In the genomic region with DNA sequence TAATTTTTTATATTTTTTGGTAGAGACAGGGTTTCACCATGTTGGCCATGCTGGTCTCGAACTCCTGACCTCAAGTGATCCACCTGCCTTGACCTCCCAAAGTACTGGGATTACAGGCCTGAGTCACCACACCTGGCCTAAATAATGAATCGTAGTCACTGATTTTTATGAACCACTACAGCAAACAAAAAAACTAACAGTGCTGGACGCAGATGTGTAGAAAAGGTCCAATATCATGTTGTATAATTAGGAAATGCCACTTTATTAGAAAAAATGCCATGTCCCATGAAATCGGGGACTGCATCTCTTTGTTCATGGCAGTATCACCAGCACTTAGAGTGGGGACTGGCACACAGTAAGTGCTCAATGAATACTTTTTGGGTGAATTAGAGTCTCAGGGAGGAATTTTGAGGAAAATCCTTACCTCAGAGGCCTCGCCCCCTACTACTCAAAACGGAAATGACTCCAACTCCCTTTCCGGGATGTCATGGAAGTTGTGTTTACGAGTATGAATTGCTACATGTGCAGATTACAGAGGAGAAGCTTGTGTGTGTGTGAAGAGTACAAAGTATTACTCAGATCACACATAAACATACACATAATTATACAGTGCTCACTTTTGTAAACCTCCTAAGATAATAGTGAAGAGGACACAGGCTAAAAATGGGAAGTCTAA, we compare ENCODE assay signal across 22 cellular contexts. TPM values are rescaled to one million over a fixed set of nuclear protein-coding genes. Genes with fewer than 3 reads are reported as not detected.
DNase-seq lines count a peak whose midpoint lies in the region; ATAC-seq, FAIRE-seq and TF ChIP-seq lines count a peak whose summit lies in the region.
"Had no signal": no experiment of that assay in that cellular context is flagged by ENCODE, and none has a peak within 500 bp of the region (broad histone marks: within the 10 kb centered on the region; RNA-seq: fewer than 3 reads in every experiment).

No MANE protein-coding gene starts in this region.

- dilution Hi-C loops in endothelial cell of umbilical vein (cut with MboI; ENCODE audit: extremely low pct_ligation_motif_present, low sequenced_read_pairs) = no loop called here

- no peak overlapping the region for H3K4me3 Mint-ChIP-seq in MCF 10A (ENCODE audit: unreplicated experiment)
- H3K4me3 Mint-ChIP-seq in T-helper 17 cell = no peak overlapping the region
- H3K4me3 Mint-ChIP-seq: activated B cell treated with CpG ODN at 0.5 μM for 24 hours had no signal

- H4K20me1 ChIP-seq in endothelial cell of umbilical vein (replicated peaks; ENCODE audit: control insufficient read depth, extremely low read depth, insufficient read depth, low read length) = no peaks in the 10 kb centered on the region

- H3K27me3 Mint-ChIP-seq in MCF 10A (ENCODE audit: insufficient read depth, unreplicated experiment) (no peaks in the 10 kb centered on the region), T-helper 17 cell (no peaks in the 10 kb centered on the region)
- H3K27me3 Mint-ChIP-seq: activated B cell treated with CpG ODN at 0.5 μM for 24 hours had no signal

- TF ChIP-seq POLR2A in breast epithelium (IDR thresholded peaks at IDR 0.05) (no peak), endothelial cell of umbilical vein (IDR thresholded peaks at IDR 0.05; ENCODE audit: low read depth, low read length) (no peak)

- H3K9me3 ChIP-seq in breast epithelium (no peaks in the 10 kb centered on the region), endothelial cell of umbilical vein (replicated peaks; ENCODE audit: control insufficient read depth, insufficient read depth, low read length) (no peaks in the 10 kb centered on the region), lower lobe of right lung (no peaks in the 10 kb centered on the region), tibial artery (no peaks in the 10 kb centered on the region), T-helper 17 cell (ENCODE audit: control insufficient read depth, low read length, poor library complexity, severe bottlenecking) (no peaks in the 10 kb centered on the region)

- peak; percentile 87 for FAIRE-seq in endothelial cell of umbilical vein (lab: Jason Lieb, UNC)
- FAIRE-seq: colon, GM19239 had no signal

- H3K9me1 ChIP-seq in endothelial cell of umbilical vein (replicated peaks; ENCODE audit: control insufficient read depth, extremely low read depth, insufficient read depth, low read length) = no peaks in the 10 kb centered on the region

- no peak overlapping the region for H3K4me3 ChIP-seq in breast epithelium
- H3K4me3 ChIP-seq in endothelial cell of umbilical vein (replicated peaks in 1 of 3; ENCODE audit: insufficient read depth in 1 of 3, low read depth in 1 of 3, low read length in 3 of 3) = no peak overlapping the region
- no peak overlapping the region for H3K4me3 ChIP-seq in lower lobe of right lung
- no peak overlapping the region for H3K4me3 ChIP-seq in tibial artery
- H3K4me3 ChIP-seq: skin epidermis had no signal

- H2AFZ ChIP-seq in endothelial cell of umbilical vein (ENCODE audit: low read depth, low read length) = no peak overlapping the region

- CTCF ChIA-PET in MCF 10A (lab: Yijun Ruan, JAX) (interaction anchor here (0.6 to 1.1 kb wide), 2 partner anchors 57 to 127 kb away, joined by 3 read pairs; no protein-coding TSS in a partner anchor), endothelial cell of umbilical vein (lab: Charles Lee) (interaction anchor here (0.6 to 1.5 kb wide), 7 partner anchors 8 to 82 kb away, joined by 3 to 4 read pairs (median 3); partner anchors contain the start of gene FAM50B)

- DNase-seq in MCF 10A (ENCODE audit: unreplicated experiment) (peak; percentile 37), breast epithelium (ENCODE audit: low spot score in 2 of 2) (no peak), endothelial cell of umbilical vein (ENCODE audit: low read depth, low spot score) (peak; percentile 79), lower lobe of right lung (no peak), tibial artery (no peak), T-helper 17 cell (no peak), NCI-H2196 (lab: John Stamatoyannopoulos, UW; ENCODE audit: unreplicated experiment) (no peak), NCI-H2227 treated with DMSO at 0.1 percent for 48 hours (lab: John Stamatoyannopoulos, UW) (no peak)
- DNase-seq: activated B cell treated with CpG ODN at 0.5 μM for 24 hours, DMS53, erythroblast, hypothalamus, kidney glomerular epithelial cell, NCI-H1048, NCI-H2171, T-helper 2 cell had no signal

- H3K36me3 ChIP-seq in breast epithelium (no peaks in the 10 kb centered on the region), endothelial cell of umbilical vein (ENCODE audit: control insufficient read depth in 2 of 2, extremely low read depth in 1 of 2, insufficient read depth in 2 of 2, low read length in 2 of 2) (no peaks in the 10 kb centered on the region), lower lobe of right lung (no peaks in the 10 kb centered on the region), tibial artery (no peaks in the 10 kb centered on the region)

- H3K27ac ChIP-seq in breast epithelium = no peak overlapping the region
- peak overlapping the region; percentile 96 for H3K27ac ChIP-seq in endothelial cell of umbilical vein (ENCODE audit: insufficient read depth, low read depth, low read length)
- peak overlapping the region; percentile 39 for H3K27ac ChIP-seq in lower lobe of right lung
- H3K27ac ChIP-seq in tibial artery = peak overlapping the region; percentile 77 to 81
- H3K27ac ChIP-seq: 22Rv1, C4-2B had no signal

- ATAC-seq in lower lobe of right lung (no peak), T-helper 17 cell (no peak)
- ATAC-seq: Right ventricle myocardium inferior had no signal

- H3K4me1 ChIP-seq in breast epithelium = no peaks in the 10 kb centered on the region
- peaks cover 51% of the 10 kb centered on the region for H3K4me1 ChIP-seq in endothelial cell of umbilical vein (ENCODE audit: control insufficient read depth, extremely low read depth, insufficient read depth, low read length)
- peaks cover 7% of the 10 kb centered on the region for H3K4me1 ChIP-seq in lower lobe of right lung
- peaks cover 0 to 96% (median 48%) of the 10 kb centered on the region in 4 donors for H3K4me1 ChIP-seq in tibial artery

- H3K9me3 Mint-ChIP-seq in MCF 10A (ENCODE audit: unreplicated experiment) = no peaks in the 10 kb centered on the region
- H3K9me3 Mint-ChIP-seq: activated B cell treated with CpG ODN at 0.5 μM for 24 hours had no signal

- H3K4me2 ChIP-seq in endothelial cell of umbilical vein (ENCODE audit: insufficient read depth, low read length) = peak overlapping the region; percentile 15

- H3K27me3 ChIP-seq in breast epithelium = no peaks in the 10 kb centered on the region
- no peaks in the 10 kb centered on the region for H3K27me3 ChIP-seq in endothelial cell of umbilical vein (ENCODE audit: control insufficient read depth in 2 of 2, insufficient read depth in 2 of 2, low read length in 2 of 2)
- H3K27me3 ChIP-seq in lower lobe of right lung (ENCODE audit: low read depth) = no peaks in the 10 kb centered on the region
- H3K27me3 ChIP-seq in tibial artery = no peaks in the 10 kb centered on the region

- H3K4me1 Mint-ChIP-seq in MCF 10A (ENCODE audit: insufficient read depth, unreplicated experiment) (peaks cover 31% of the 10 kb centered on the region), T-helper 17 cell (peaks cover 2% of the 10 kb centered on the region)

- H3K79me2 ChIP-seq in endothelial cell of umbilical vein (ENCODE audit: control insufficient read depth, insufficient read depth, low read length) = no peaks in the 10 kb centered on the region

- BruUV-seq in MCF 10A (replicated peaks; lab: Mats Ljungman, UMichigan) (no TSS peak), endothelial cell of umbilical vein (replicated peaks; lab: Mats Ljungman, UMichigan) (TSS peak; percentile 91)

- no peak overlapping the region for H3K27ac Mint-ChIP-seq in MCF 10A (ENCODE audit: low read depth, unreplicated experiment)
- no peak overlapping the region for H3K27ac Mint-ChIP-seq in T-helper 17 cell

- no peak for TF ChIP-seq CTCF in MCF 10A (IDR thresholded peaks at IDR 0.05; ENCODE audit: unreplicated experiment)
- no peak for TF ChIP-seq CTCF in breast epithelium (IDR thresholded peaks at IDR 0.05)
- no peak for TF ChIP-seq CTCF in endothelial cell of umbilical vein (IDR thresholded peaks at IDR 0.05; ENCODE audit: extremely low read depth in 1 of 2, insufficient read depth in 1 of 2, low read depth in 1 of 2, low read length in 2 of 2)
- TF ChIP-seq CTCF in lower lobe of right lung (IDR thresholded peaks at IDR 0.05) = no peak
- no peak for TF ChIP-seq CTCF in tibial artery (IDR thresholded peaks at IDR 0.05)

- peak overlapping the region; percentile 71 for H3K9ac ChIP-seq in endothelial cell of umbilical vein (replicated peaks; ENCODE audit: extremely low read depth, insufficient read depth, low read length)

- intact Hi-C loops in MCF 10A (cut with micrococcal nuclease) (no loop called here), breast epithelium (cut with DNase I; ENCODE audit: low total_unique reads) (no loop called here), endothelial cell of umbilical vein (cut with micrococcal nuclease) (loop anchor here (1.0 kb wide), 2 partner anchors 8 to 21 kb away; no protein-coding TSS in a partner anchor), lower lobe of right lung (cut with DNase I) (no loop called here), tibial artery (cut with DNase I; ENCODE audit: low total_unique reads) (loop anchor here (5.0 kb wide), 1 partner anchor 53 kb away; the partner anchor contains the start of gene PXDC1)

- POLR2A ChIA-PET in MCF 10A (lab: Yijun Ruan, JAX) (interaction anchor here (0.7 to 2.6 kb wide), 5 partner anchors 43 to 213 kb away, joined by 3 to 22 read pairs (median 5); partner anchors contain the start of gene FAM50B), endothelial cell of umbilical vein (lab: Charles Lee) (interaction anchor here (2.6 kb wide), 1 partner anchor 21 kb away, joined by 9 read pairs; no protein-coding TSS in a partner anchor)

- no peaks in the 10 kb centered on the region for H3K36me3 Mint-ChIP-seq in MCF 10A (ENCODE audit: insufficient read depth, unreplicated experiment)
- H3K36me3 Mint-ChIP-seq in T-helper 17 cell (ENCODE audit: low read depth) = no peaks in the 10 kb centered on the region

RNA-seq across cellular contexts. Expression of gene FAM50B, which starts 43.6 kb away (rescaled TPM):
- 4.0 and 4.3 TPM in 2 replicates for total RNA-seq in MCF 10A (2022)
- 10 to 100 TPM in 1 of 3 donors, 1 to 10 TPM in 2; 8.8 to 17.0 (median 9.3) TPM for total RNA-seq in breast epithelium
- total RNA-seq in endothelial cell of umbilical vein = 10.0 and 10.4 TPM in 2 replicates
- 13.9 and 14.1 TPM in 2 replicates for polyA plus RNA-seq in endothelial cell of umbilical vein
- polyA plus RNA-seq in endothelial cell of umbilical vein (2011; cell fraction: cytosol; rRNA removed) = 7.9 and 9.2 TPM in 2 replicates
- polyA plus RNA-seq in endothelial cell of umbilical vein (2011; cell fraction: nucleus; rRNA removed) = 4.6 and 5.2 TPM in 2 replicates
- 8.7 TPM in 2 replicates for polyA plus RNA-seq in endothelial cell of umbilical vein (2012)
- polyA minus RNA-seq in endothelial cell of umbilical vein = 4.6 TPM in 2 replicates
- polyA minus RNA-seq in endothelial cell of umbilical vein (2011; cell fraction: cytosol; rRNA and poly(A)+ RNA removed) = 4.3 TPM
- 0.87 and 2.1 TPM in 2 replicates for polyA minus RNA-seq in endothelial cell of umbilical vein (2011; cell fraction: nucleus; rRNA and poly(A)+ RNA removed)
- total RNA-seq in lower lobe of right lung = 10.6 TPM
- 1 to 10 TPM; 5.0 to 5.1 TPM for total RNA-seq in T-helper 17 cell

RNA-seq across cellular contexts. Expression of gene PXDC1, which starts 54.1 kb away (rescaled TPM):
- 48.1 and 51.4 TPM in 2 replicates for total RNA-seq in MCF 10A (2022)
- 100 to 1,000 TPM in 1 of 3 donors, 10 to 100 TPM in 2; 86.2 to 122 (median 88.0) TPM for total RNA-seq in breast epithelium
- total RNA-seq in endothelial cell of umbilical vein = 119 and 121 TPM in 2 replicates
- 60.9 and 65.2 TPM in 2 replicates for polyA plus RNA-seq in endothelial cell of umbilical vein
- 42.0 and 51.0 TPM in 2 replicates for polyA plus RNA-seq in endothelial cell of umbilical vein (2011; cell fraction: cytosol; rRNA removed)
- 71.1 and 99.1 TPM in 2 replicates for polyA plus RNA-seq in endothelial cell of umbilical vein (2011; cell fraction: nucleus; rRNA removed)
- polyA plus RNA-seq in endothelial cell of umbilical vein (2012) = 82.1 and 86.7 TPM in 2 replicates
- 45.8 and 47.4 TPM in 2 replicates for polyA minus RNA-seq in endothelial cell of umbilical vein
- polyA minus RNA-seq in endothelial cell of umbilical vein (2011; cell fraction: cytosol; rRNA and poly(A)+ RNA removed) = 3.8 TPM
- 26.0 and 56.3 TPM in 2 replicates for polyA minus RNA-seq in endothelial cell of umbilical vein (2011; cell fraction: nucleus; rRNA and poly(A)+ RNA removed)
- total RNA-seq in lower lobe of right lung = 50.9 TPM
- 1 to 10 TPM in 1 of 2 donors, under 1 TPM in 1; 0.72 to 3.6 TPM for total RNA-seq in T-helper 17 cell

Comparison
In these comparisons a context has a peak if more than half of its experiments do, and no peak if none do; other contexts are left out.
1. DNase-seq: peak in MCF 10A (single experiment) and endothelial cell of umbilical vein (single experiment); none in breast epithelium (0 of 2), lower lobe of right lung (single experiment), tibial artery (0 of 2), T-helper 17 cell (0 of 3), NCI-H2196 (single experiment) and NCI-H2227 treated with DMSO at 0.1 percent for 48 hours (single experiment).
2. H3K27ac ChIP-seq: peak in endothelial cell of umbilical vein (single experiment), lower lobe of right lung (single experiment) and tibial artery (2 of 2); none in breast epithelium (0 of 2).
3. RNA of gene PXDC1, which starts 54.1 kb away (total RNA-seq): 119 to 121 TPM in endothelial cell of umbilical vein, 86.2 to 122 TPM in breast epithelium, 50.9 TPM in lower lobe of right lung (single experiment) and 48.1 to 51.4 TPM in MCF 10A; 0.72 to 3.6 TPM in T-helper 17 cell; every median in the first group is over 10 times any median in the second.
4. intact Hi-C loops: an anchor here in endothelial cell of umbilical vein (1.0 kb wide) and tibial artery (5.0 kb wide); none called in MCF 10A, breast epithelium and lower lobe of right lung.